In the genomic region with DNA sequence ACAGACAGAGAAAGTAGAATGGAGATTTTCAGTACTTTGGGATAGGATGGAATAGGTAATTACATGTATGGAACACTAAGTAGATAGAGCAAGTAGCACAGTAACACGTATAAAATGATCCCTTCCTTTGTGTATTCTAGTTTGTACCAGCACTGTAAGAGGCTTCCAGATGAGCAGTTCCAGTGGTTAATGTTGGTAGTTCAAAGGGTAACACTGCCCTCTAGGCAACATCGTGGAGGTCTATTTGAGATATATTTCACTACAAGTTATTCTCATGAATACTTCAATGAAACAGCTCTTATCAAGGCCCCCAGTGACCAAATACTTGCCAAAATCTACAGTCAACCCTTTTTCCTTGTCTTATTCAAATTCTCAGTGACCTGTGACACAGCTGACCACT, we compare ENCODE assay signal across 15 cellular contexts. TPM values are rescaled to one million over a fixed set of nuclear protein-coding genes. Genes with fewer than 3 reads are reported as not detected.
DNase-seq lines count a peak whose midpoint lies in the region; ATAC-seq and TF ChIP-seq lines count a peak whose summit lies in the region.
"Had no signal": no experiment of that assay in that cellular context is flagged by ENCODE, and none has a peak within 500 bp of the region (broad histone marks: within the 10 kb centered on the region; RNA-seq: fewer than 3 reads in every experiment).

No MANE protein-coding gene starts in this region.

- 0 out of 2 replicates have a peak, but pooled peaks have one; percentile 15 for TF ChIP-seq CTCF in GM12874 (IDR thresholded peaks at IDR 0.05; ENCODE audit: insufficient read depth, low read depth, low read length)

- peaks cover 7 to 37% (median 23%) of the 10 kb centered on the region in 7 donors for H3K9me3 Mint-ChIP-seq in naive B cell

- H3K4me1 Mint-ChIP-seq in naive B cell = peaks cover 0 to 5% (median 0%) of the 10 kb centered on the region in 3 donors

- H3K27ac Mint-ChIP-seq in naive B cell = no peak overlapping the region

- H3K4me3 Mint-ChIP-seq in naive B cell = no peak overlapping the region

- ATAC-seq in naive B cell (ENCODE audit: low read depth in 2 of 2) (peak; percentile 72 to 88), HG03457 (IDR thresholded peaks at IDR 0.05; ENCODE audit: unreplicated experiment) (no peak), GM18498 (IDR thresholded peaks at IDR 0.05; ENCODE audit: unreplicated experiment) (no peak)
- ATAC-seq: gastroesophageal sphincter had no signal

- no peaks in the 10 kb centered on the region for H3K27me3 Mint-ChIP-seq in naive B cell

- DNase-seq in activated CD4-positive, alpha-beta T cell treated with anti-CD3 and anti-CD28 coated beads, Interleukin-2, amount 50 U/mL, for 1 hour = peak; percentile 7
- DNase-seq in activated CD4-positive, alpha-beta T cell treated with anti-CD3 and anti-CD28 coated beads for 1 hour = no peak
- DNase-seq in SW480 (ENCODE audit: low spot score) (peak; percentile 20), naive B cell (peak; percentile 34), MV-4-11 (lab: John Stamatoyannopoulos, UW) (no peak)
- DNase-seq: activated T-cell treated with anti-CD3 and anti-CD28 coated beads, Interleukin-2, amount 50 U/mL, for 1 hour; effector CD4-positive, alpha-beta T cell; NCI-H2227 treated with DMSO at 0.1 percent for 48 hours; Peyer's patch; stimulated activated CD4-positive, alpha-beta T cell treated with anti-CD3 and anti-CD28 coated beads, Interleukin-2, amount 100 ng/mL, for 48 hours; T-helper 9 cell had no signal

- peaks cover 17 to 18% of the 10 kb centered on the region in 2 donors for H3K36me3 Mint-ChIP-seq in naive B cell

RNA-seq across cellular contexts. Expression of a gene that starts 13.5 kb away (rescaled TPM):
- 1 to 10 TPM; 2.6 to 6.0 (median 3.9) TPM for polyA plus RNA-seq in naive B cell (ENCODE audit: low read depth in 6 of 6)

RNA-seq across cellular contexts. Expression of a gene that starts 18.6 kb away (rescaled TPM):
- polyA plus RNA-seq in naive B cell (ENCODE audit: low read depth in 6 of 6) = 1 to 10 TPM in 5 of 6 donors, not detected in 1; 1.7 to 2.5 (median 2.1) TPM

RNA-seq across cellular contexts. Expression of a gene that starts 52.2 kb away (rescaled TPM):
- polyA plus RNA-seq in naive B cell (ENCODE audit: low read depth in 6 of 6) = 10 to 100 TPM; 13.9 to 21.7 (median 15.3) TPM

RNA-seq across cellular contexts. Expression of a gene that starts 54.2 kb away (rescaled TPM):
- 1 to 10 TPM; 2.0 to 9.5 (median 5.9) TPM for polyA plus RNA-seq in naive B cell (ENCODE audit: low read depth in 6 of 6)

Comparison
In these comparisons a context has a peak if more than half of its experiments do, and no peak if none do; other contexts are left out.
1. DNase-seq: peak in activated CD4-positive, alpha-beta T cell treated with anti-CD3 and anti-CD28 coated beads, Interleukin-2, amount 50 U/mL, for 1 hour (single experiment), SW480 (single experiment) and naive B cell (single experiment); none in activated CD4-positive, alpha-beta T cell treated with anti-CD3 and anti-CD28 coated beads for 1 hour (single experiment) and MV-4-11 (single experiment).
2. ATAC-seq: peak in naive B cell (2 of 2); none in HG03457 (single experiment) and GM18498 (single experiment).